2 cellular contexts compared by ENCODE assay signal in genomic region chr15:101066501-101067408, GRCh38.
TF ChIP-seq lines count a peak whose summit lies in the region.

No MANE protein-coding gene starts in this region.

TF ChIP-seq in H1, 55 proteins besides CTCF, POLR2A, EP300 and RAD21:
- no peak for TF ChIP-seq CHD7 (IDR thresholded peaks at IDR 0.05; ENCODE audit: insufficient replicate concordance, low read length)
- no peak for TF ChIP-seq MAX (IDR thresholded peaks at IDR 0.05)
- no peak for TF ChIP-seq KDM1A (IDR thresholded peaks at IDR 0.05; ENCODE audit: borderline replicate concordance, low read length)
- no peak for TF ChIP-seq FOSL1 (IDR thresholded peaks at IDR 0.05; ENCODE audit: insufficient read depth, low read depth, low read length)

TF ChIP-seq in SK-N-SH, 30 proteins besides CTCF, POLR2A, EP300 and RAD21 (continued from another document):
- no peak for TF ChIP-seq FOSL2 (IDR thresholded peaks at IDR 0.05; ENCODE audit: borderline replicate concordance, low read depth)
- TF ChIP-seq RXRA (IDR thresholded peaks at IDR 0.05; ENCODE audit: borderline replicate concordance, low read depth) = no peak
- TF ChIP-seq MAX (IDR thresholded peaks at IDR 0.05; ENCODE audit: low read depth) = no peak
- TF ChIP-seq FOXJ3 (CRISPR knock-in tag; IDR thresholded peaks at IDR 0.05) = no peak
TF ChIP-seq in SK-N-SH: peak in this region for 0.
